ENCODE assay signal across 14 cellular contexts in the genomic region with DNA sequence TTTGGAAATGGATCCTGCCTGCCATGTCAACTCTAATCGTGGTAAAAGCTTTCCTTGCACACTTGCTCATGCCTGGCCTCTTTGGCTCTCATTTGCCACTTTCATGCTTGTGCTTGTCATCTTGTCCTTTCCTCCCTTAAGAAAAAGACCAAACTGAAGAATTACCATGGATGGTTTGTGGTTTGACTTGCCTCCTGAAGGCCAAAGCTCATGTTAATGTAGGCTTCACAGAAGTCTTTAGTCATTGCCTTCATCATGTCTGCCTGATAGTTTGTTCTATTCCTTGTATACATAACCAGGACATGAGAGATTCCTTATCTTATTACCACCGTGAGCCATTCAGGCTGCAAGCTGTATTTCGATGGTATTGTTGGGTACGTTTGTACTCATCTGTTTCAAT. TPM values are rescaled to one million over a fixed set of nuclear protein-coding genes. Genes with fewer than 3 reads are reported as not detected.
DNase-seq lines count a peak whose midpoint lies in the region; ATAC-seq and TF ChIP-seq lines count a peak whose summit lies in the region.
"Had no signal": no experiment of that assay in that cellular context is flagged by ENCODE, and none has a peak within 500 bp of the region (broad histone marks: within the 10 kb centered on the region; RNA-seq: fewer than 3 reads in every experiment).

No MANE protein-coding gene starts in this region.

- no peak for TF ChIP-seq EP300 in ovary (IDR thresholded peaks at IDR 0.05)

- no peak overlapping the region for H3K9ac ChIP-seq in endodermal cell (ENCODE audit: extremely low read depth, low read length, poor library complexity, severe bottlenecking)

- DNase-seq in HT-29 (ENCODE audit: low spot score) (peak; percentile 44), endodermal cell (no peak), osteocyte (ENCODE audit: extremely low spot score, unreplicated experiment) (no peak), ovary (no peak), endothelial cell (ENCODE audit: low spot score) (no peak), 8988T (no peak)
- DNase-seq: activated CD8-positive, alpha-beta T cell treated with anti-CD3 and anti-CD28 coated beads, Interleukin-2, amount 10 ng/mL, durations not matched to agents 7 days and 5 days; activated naive CD4-positive, alpha-beta T cell; central memory CD4-positive, alpha-beta T cell; NCI-H1092 treated with DMSO at 0.1 percent for 48 hours; NCI-H524 had no signal

- peaks cover 73% of the 10 kb centered on the region for H3K4me1 Mint-ChIP-seq in endodermal cell
- peaks cover 91% of the 10 kb centered on the region for H3K4me1 Mint-ChIP-seq in osteocyte (ENCODE audit: unreplicated experiment)
- H3K4me1 Mint-ChIP-seq in endothelial cell (ENCODE audit: unreplicated experiment): peaks cover 75% of the 10 kb centered on the region

- H3K36me3 ChIP-seq in ACC112 (ENCODE audit: insufficient read depth, low read length) (no peaks in the 10 kb centered on the region), endodermal cell (ENCODE audit: control insufficient read depth, insufficient read depth, low read length) (no peaks in the 10 kb centered on the region), ovary (no peaks in the 10 kb centered on the region)

- intact Hi-C loops in ovary (cut with DNase I): no loop called here

- H3K27me3 Mint-ChIP-seq in endodermal cell (ENCODE audit: insufficient read depth): no peaks in the 10 kb centered on the region
- no peaks in the 10 kb centered on the region for H3K27me3 Mint-ChIP-seq in osteocyte (ENCODE audit: unreplicated experiment)
- no peaks in the 10 kb centered on the region for H3K27me3 Mint-ChIP-seq in endothelial cell (ENCODE audit: unreplicated experiment)

- TF ChIP-seq CTCF in endodermal cell (conservative IDR thresholded peaks at IDR 0.05) (no peak), osteocyte (IDR thresholded peaks at IDR 0.05) (no peak), ovary (IDR thresholded peaks at IDR 0.05) (no peak), endothelial cell (IDR thresholded peaks at IDR 0.05; ENCODE audit: unreplicated experiment) (no peak)

- H3K27ac Mint-ChIP-seq in endodermal cell: no peak overlapping the region
- H3K27ac Mint-ChIP-seq in osteocyte (ENCODE audit: unreplicated experiment): peak overlapping the region; percentile 70
- H3K27ac Mint-ChIP-seq in endothelial cell (ENCODE audit: unreplicated experiment): no peak overlapping the region
- H3K27ac Mint-ChIP-seq: activated CD8-positive, alpha-beta T cell treated with anti-CD3 and anti-CD28 coated beads, Interleukin-2, amount 10 ng/mL, durations not matched to agents 7 days and 5 days had no signal

- peak overlapping the region; percentile 6; the same call in 1 of the 2 replicates for H3K4me3 ChIP-seq in ACC112 (ENCODE audit: low read depth, low read length)
- H3K4me3 ChIP-seq in endodermal cell (ENCODE audit: low read length): no peak overlapping the region
- H3K4me3 ChIP-seq in ovary: no peak overlapping the region
- H3K4me3 ChIP-seq: lung had no signal

- H2AFZ ChIP-seq in ACC112 (ENCODE audit: low read length, unreplicated experiment): no peak overlapping the region

- H3K9me3 Mint-ChIP-seq in endodermal cell: no peaks in the 10 kb centered on the region
- no peaks in the 10 kb centered on the region for H3K9me3 Mint-ChIP-seq in osteocyte (ENCODE audit: unreplicated experiment)
- no peaks in the 10 kb centered on the region for H3K9me3 Mint-ChIP-seq in endothelial cell (ENCODE audit: unreplicated experiment)

- no peak for TF ChIP-seq POLR2A in ovary (IDR thresholded peaks at IDR 0.05)

- H3K4me1 ChIP-seq in ACC112 (ENCODE audit: control insufficient read depth, insufficient read depth, low read length, unreplicated experiment) (peaks cover 92% of the 10 kb centered on the region), endodermal cell (ENCODE audit: control insufficient read depth, insufficient read depth, low read length) (peaks cover 39% of the 10 kb centered on the region), ovary (ENCODE audit: insufficient read depth) (peaks cover 32% of the 10 kb centered on the region)

- H3K27ac ChIP-seq in ACC112 (ENCODE audit: low read depth, low read length) (peak overlapping the region; percentile 98), endodermal cell (ENCODE audit: low read depth, low read length) (peak overlapping the region; percentile 15), ovary (peak overlapping the region in 1 of 2 donors; percentile 87)

- H3K36me3 Mint-ChIP-seq in endodermal cell (ENCODE audit: low read depth): no peaks in the 10 kb centered on the region
- peaks cover 3% of the 10 kb centered on the region for H3K36me3 Mint-ChIP-seq in osteocyte (ENCODE audit: unreplicated experiment)
- H3K36me3 Mint-ChIP-seq in endothelial cell (ENCODE audit: low read depth, unreplicated experiment): no peaks in the 10 kb centered on the region

- WGBS in endodermal cell (ENCODE audit: insufficient coverage in 1 of 2, insufficient read length in 1 of 2), 2 experiments: 93 to 95% methylated on average over 4 of the region's 4 CpGs
- 80 to 85% (median 83%) methylated on average over 4 of the region's 4 CpGs for WGBS in ovary, 3 donors

- no peaks in the 10 kb centered on the region for H3K9me3 ChIP-seq in endodermal cell (ENCODE audit: control insufficient read depth, low read length)
- H3K9me3 ChIP-seq in ovary: no peaks in the 10 kb centered on the region

- H3K79me2 ChIP-seq in ACC112 (ENCODE audit: control insufficient read depth, insufficient read depth, low read length, unreplicated experiment): peaks cover 85% of the 10 kb centered on the region

- H3K27me3 ChIP-seq in ACC112 (ENCODE audit: insufficient read depth, low read length) (no peaks in the 10 kb centered on the region), endodermal cell (ENCODE audit: control insufficient read depth, insufficient read depth, low read length, poor library complexity, severe bottlenecking) (no peaks in the 10 kb centered on the region), ovary (no peaks in the 10 kb centered on the region)

- no peak for ATAC-seq in HG02623 (IDR thresholded peaks at IDR 0.05; ENCODE audit: unreplicated experiment)
- ATAC-seq: activated CD8-positive, alpha-beta T cell treated with anti-CD3 and anti-CD28 coated beads, Interleukin-2, amount 10 ng/mL, durations not matched to agents 7 days and 5 days had no signal

- H3K4me3 Mint-ChIP-seq in endodermal cell: no peak overlapping the region
- no peak overlapping the region for H3K4me3 Mint-ChIP-seq in osteocyte (ENCODE audit: unreplicated experiment)
- H3K4me3 Mint-ChIP-seq in endothelial cell (ENCODE audit: unreplicated experiment): no peak overlapping the region
- H3K4me3 Mint-ChIP-seq: activated CD8-positive, alpha-beta T cell treated with anti-CD3 and anti-CD28 coated beads, Interleukin-2, amount 10 ng/mL, durations not matched to agents 7 days and 5 days had no signal

RNA-seq across cellular contexts. Expression of gene TEAD1, which starts 17.3 kb away (rescaled TPM):
- total RNA-seq in HT-29 (2014; rRNA removed; shearing (Covaris generic)): 99.5 and 102 TPM in 2 replicates
- total RNA-seq in endodermal cell (10 to 100 TPM; 76.4 to 94.4 TPM), osteocyte (152 and 154 TPM in 2 replicates), ovary (10 to 100 TPM; 59.2 to 84.1 (median 73.9) TPM), endothelial cell (ENCODE audit: unreplicated experiment) (54.4 TPM)
- polyA plus RNA-seq in endodermal cell (2013, experiment 1 of 2): 103 TPM
- 109 TPM for polyA plus RNA-seq in endodermal cell (2013, experiment 2 of 2)
- 10 to 100 TPM; 20.0 to 30.9 TPM for polyA plus RNA-seq in ovary
